In the genomic region with DNA sequence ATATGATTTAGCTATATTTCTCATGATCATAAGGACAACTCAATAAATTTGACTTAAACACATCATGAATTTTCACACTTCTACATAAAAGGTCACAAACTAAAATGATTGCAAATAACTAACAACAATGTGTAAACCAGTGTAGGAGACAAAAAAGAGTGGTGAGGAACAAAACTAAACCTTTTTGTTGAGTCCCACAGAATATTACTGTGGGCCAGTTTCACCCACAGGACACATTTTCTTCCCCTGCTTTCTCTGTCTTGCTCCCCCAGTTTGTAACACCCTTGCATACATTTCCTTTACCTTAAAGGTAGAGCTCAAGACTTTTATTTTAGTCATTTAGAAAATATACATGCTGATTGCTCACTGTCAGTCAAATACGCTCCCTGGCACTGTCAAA, we compare ENCODE assay signal across 28 cellular contexts.
DNase-seq lines count a peak whose midpoint lies in the region; ATAC-seq, FAIRE-seq and TF ChIP-seq lines count a peak whose summit lies in the region.
"Had no signal": no experiment of that assay in that cellular context is flagged by ENCODE, and none has a peak within 500 bp of the region (broad histone marks: within the 10 kb centered on the region; RNA-seq: fewer than 3 reads in every experiment).

No MANE protein-coding gene starts in this region.

- intact Hi-C loops in K562 (cut with micrococcal nuclease): no loop called here

- H3K27ac Mint-ChIP-seq in stimulated activated effector memory CD8-positive, alpha-beta T cell treated with anti-CD3 and anti-CD28 coated beads, Interleukin-12 subunit alpha, Interleukin-12 subunit beta, amount 100 ng/mL, for 72 hours: no peak overlapping the region
- no peak overlapping the region for H3K27ac Mint-ChIP-seq in immature natural killer cell
- H3K27ac Mint-ChIP-seq: CD4-positive, alpha-beta memory T cell had no signal

- H3K27ac ChIP-seq in K562 (ENCODE audit: extremely low read depth, low read depth, low read length): no peak overlapping the region
- no peak overlapping the region for H3K27ac ChIP-seq in tibial nerve
- H3K27ac ChIP-seq: A549; BLaER1 treated with 17β-estradiol and CSF1 and Interleukin-3, amounts not matched to agents 10 nM and 100 nM; GM23248; KMS-11; PC-9; RWPE1; SK-N-MC had no signal

- H3K36me3 ChIP-seq in Loucy (ENCODE audit: insufficient read depth, low read length) (no peaks in the 10 kb centered on the region), K562 (ENCODE audit: control insufficient read depth, insufficient read depth, low read length) (no peaks in the 10 kb centered on the region), tibial nerve (no peaks in the 10 kb centered on the region)
- H3K36me3 ChIP-seq: BLaER1 treated with 17β-estradiol and CSF1 and Interleukin-3, amounts not matched to agents 10 nM and 100 nM; HAP-1 had no signal

- TF ChIP-seq CTCF in Loucy (conservative IDR thresholded peaks at IDR 0.05; ENCODE audit: low read length) (no peak), K562 (IDR thresholded peaks at IDR 0.05 in 2 of 3, conservative IDR thresholded peaks at IDR 0.05 in 1 of 3; ENCODE audit: insufficient read depth in 2 of 3, low read depth in 1 of 3, low read length in 3 of 3) (no peak), tibial nerve (IDR thresholded peaks at IDR 0.05) (no peak)

- 0% methylated on average over 1 of the region's 1 CpG for WGBS in K562 (ENCODE audit: insufficient coverage, low coverage, missing lambda C conversion rate)
- 42 to 60% methylated on average over 1 of the region's 1 CpG for WGBS in tibial nerve, 2 donors

- peak; percentile 42; the same call in 1 of the 3 replicates for ATAC-seq in K562
- ATAC-seq in stimulated activated effector memory CD8-positive, alpha-beta T cell treated with anti-CD3 and anti-CD28 coated beads, Interleukin-12 subunit alpha, Interleukin-12 subunit beta, amount 100 ng/mL, for 72 hours: peak; percentile 32
- ATAC-seq: A549 had no signal

- no peaks in the 10 kb centered on the region for H3K9me3 Mint-ChIP-seq in stimulated activated effector memory CD8-positive, alpha-beta T cell treated with anti-CD3 and anti-CD28 coated beads, Interleukin-12 subunit alpha, Interleukin-12 subunit beta, amount 100 ng/mL, for 72 hours
- no peaks in the 10 kb centered on the region for H3K9me3 Mint-ChIP-seq in immature natural killer cell
- H3K9me3 Mint-ChIP-seq: CD4-positive, alpha-beta memory T cell had no signal

- no peaks in the 10 kb centered on the region for H4K20me1 ChIP-seq in Loucy (ENCODE audit: insufficient read depth, low read length, poor library complexity, severe bottlenecking)
- H4K20me1 ChIP-seq in K562 (replicated peaks; ENCODE audit: control insufficient read depth, insufficient read depth, low read length): no peaks in the 10 kb centered on the region
- H4K20me1 ChIP-seq: BLaER1 treated with 17β-estradiol and CSF1 and Interleukin-3, amounts not matched to agents 10 nM and 100 nM had no signal

- TF ChIP-seq RAD21 in K562 (CRISPR knock-in tag; conservative IDR thresholded peaks at IDR 0.05 in 1 of 2, IDR thresholded peaks at IDR 0.05 in 1 of 2): no peak

- no peak overlapping the region for H3K4me3 Mint-ChIP-seq in stimulated activated effector memory CD8-positive, alpha-beta T cell treated with anti-CD3 and anti-CD28 coated beads, Interleukin-12 subunit alpha, Interleukin-12 subunit beta, amount 100 ng/mL, for 72 hours
- H3K4me3 Mint-ChIP-seq in immature natural killer cell: no peak overlapping the region
- H3K4me3 Mint-ChIP-seq: CD4-positive, alpha-beta memory T cell had no signal

- no peak for TF ChIP-seq POLR2A in K562 (conservative IDR thresholded peaks at IDR 0.05)
- TF ChIP-seq POLR2A in tibial nerve (IDR thresholded peaks at IDR 0.05): no peak

- H3K9me3 ChIP-seq in Loucy (ENCODE audit: insufficient read depth, low read depth, low read length) (no peaks in the 10 kb centered on the region), K562 (replicated peaks; ENCODE audit: control insufficient read depth, insufficient read depth, low read depth, low read length) (no peaks in the 10 kb centered on the region), tibial nerve (no peaks in the 10 kb centered on the region)
- H3K9me3 ChIP-seq: A549; BLaER1 treated with 17β-estradiol and CSF1 and Interleukin-3, amounts not matched to agents 10 nM and 100 nM had no signal

- in situ Hi-C loops in K562 (cut with MboI): loop anchor here (5.0 to 25.0 kb wide), 3 partner anchors 590 to 1065 kb away; no protein-coding TSS in a partner anchor

- no peaks in the 10 kb centered on the region for H3F3A ChIP-seq in Loucy (ENCODE audit: low read depth)

- H2AFZ ChIP-seq in Loucy (ENCODE audit: low read length) (peak overlapping the region; percentile 23), K562 (ENCODE audit: low read depth, low read length) (no peak overlapping the region)
- H2AFZ ChIP-seq: GM23248, PC-9 had no signal

- BruUV-seq in K562 (replicated peaks; lab: Mats Ljungman, UMichigan): no TSS peak

- peaks cover 0 to 4% (median 1%) of the 10 kb centered on the region in 3 donors for H3K27me3 Mint-ChIP-seq in immature natural killer cell (ENCODE audit: low read depth in 3 of 3)

- H3K4me1 ChIP-seq in Loucy (ENCODE audit: insufficient read depth, low read length, poor library complexity, severe bottlenecking): peaks cover 20% of the 10 kb centered on the region
- H3K4me1 ChIP-seq in K562 (replicated peaks in 1 of 2; ENCODE audit: control insufficient read depth in 2 of 2, insufficient read depth in 2 of 2, low read length in 2 of 2): no peaks in the 10 kb centered on the region
- no peaks in the 10 kb centered on the region for H3K4me1 ChIP-seq in tibial nerve
- H3K4me1 ChIP-seq: A549; BLaER1 treated with 17β-estradiol and CSF1 and Interleukin-3, amounts not matched to agents 10 nM and 100 nM; Caco-2; HAP-1 had no signal

- DNase-seq in GM18507 (ENCODE audit: extremely low spot score, insufficient read length, low read depth) (no peak), K562 (ENCODE audit: extremely low read depth in 1 of 4, low spot score in 3 of 4) (no peak), tibial nerve (ENCODE audit: low spot score in 2 of 2) (no peak), NCI-H1436 treated with DMSO at 0.1 percent for 48 hours (lab: John Stamatoyannopoulos, UW) (no peak), immature natural killer cell (no peak)
- DNase-seq in stimulated activated effector memory CD8-positive, alpha-beta T cell treated with anti-CD3 and anti-CD28 coated beads, Interleukin-12 subunit alpha, Interleukin-12 subunit beta, amount 100 ng/mL, for 72 hours (ENCODE audit: low spot score in 2 of 2): no peak
- DNase-seq: AML-193; Caco-2; CD4-positive, alpha-beta memory T cell; DMS 273 treated with DMSO at 0.1 percent for 48 hours; DND-41; IMR-90; NCI-H1092 treated with DMSO at 0.1 percent for 48 hours; NCI-H146; NCI-H1930; NCI-H446 treated with DMSO at 0.1 percent for 48 hours; NCI-H526; NCI-H82; SHP77 treated with DMSO at 0.1 percent for 48 hours had no signal

- H3K36me3 Mint-ChIP-seq in stimulated activated effector memory CD8-positive, alpha-beta T cell treated with anti-CD3 and anti-CD28 coated beads, Interleukin-12 subunit alpha, Interleukin-12 subunit beta, amount 100 ng/mL, for 72 hours: no peaks in the 10 kb centered on the region
- no peaks in the 10 kb centered on the region for H3K36me3 Mint-ChIP-seq in immature natural killer cell
- H3K36me3 Mint-ChIP-seq: CD4-positive, alpha-beta memory T cell had no signal

- TF ChIP-seq EP300 in K562 (IDR thresholded peaks at IDR 0.05; ENCODE audit: low read length) (no peak), tibial nerve (IDR thresholded peaks at IDR 0.05) (no peak)

- H3K9me2 ChIP-seq in Loucy (replicated peaks; ENCODE audit: low read depth, low read length): no peaks in the 10 kb centered on the region

- H3K9ac ChIP-seq in Loucy (ENCODE audit: low read depth, low read length, poor library complexity, severe bottlenecking): peak overlapping the region; percentile 1
- no peak overlapping the region for H3K9ac ChIP-seq in K562 (ENCODE audit: insufficient read depth in 1 of 2, low read depth in 2 of 2, low read length in 2 of 2)
- H3K9ac ChIP-seq: BLaER1 treated with 17β-estradiol and CSF1 and Interleukin-3, amounts not matched to agents 10 nM and 100 nM; GM23248; KMS-11 had no signal

- CTCF ChIA-PET in K562 (lab: Yijun Ruan, JAX; ENCODE audit: low intra/inter-chr PET ratio): no interaction called here

- H3K27me3 ChIP-seq in Loucy (ENCODE audit: insufficient read depth, low read length, poor library complexity, severe bottlenecking) (no peaks in the 10 kb centered on the region), K562 (ENCODE audit: control insufficient read depth in 2 of 2, insufficient read depth in 2 of 2, low read length in 2 of 2) (no peaks in the 10 kb centered on the region), tibial nerve (no peaks in the 10 kb centered on the region)
- H3K27me3 ChIP-seq: BLaER1 treated with 17β-estradiol and CSF1 and Interleukin-3, amounts not matched to agents 10 nM and 100 nM had no signal

- H3K79me2 ChIP-seq in Loucy (ENCODE audit: insufficient read depth, low read length): no peaks in the 10 kb centered on the region
- H3K79me2 ChIP-seq in K562 (ENCODE audit: control insufficient read depth, insufficient read depth, low read length): no peaks in the 10 kb centered on the region

- FAIRE-seq in GM18507 (lab: Jason Lieb, UNC) (peak; percentile 59), K562 (lab: Jason Lieb, UNC) (no peak)

- H3K4me3 ChIP-seq in Loucy (ENCODE audit: low read length, poor library complexity, severe bottlenecking) (no peak overlapping the region), K562 (no peak overlapping the region), tibial nerve (no peak overlapping the region)
- H3K4me3 ChIP-seq: A549; BLaER1 treated with 17β-estradiol and CSF1 and Interleukin-3, amounts not matched to agents 10 nM and 100 nM; GM23248; HAP-1; PC-9; SK-N-MC had no signal

- H3K4me2 ChIP-seq in Loucy (ENCODE audit: low read depth, low read length, poor library complexity, severe bottlenecking) (peak overlapping the region; percentile 8), K562 (ENCODE audit: insufficient read depth, low read length) (no peak overlapping the region)
- H3K4me2 ChIP-seq: A549; BLaER1 treated with 17β-estradiol and CSF1 and Interleukin-3, amounts not matched to agents 10 nM and 100 nM; KMS-11; PC-9 had no signal

- H3K9me1 ChIP-seq in K562 (ENCODE audit: control insufficient read depth, insufficient read depth, low read length): no peaks in the 10 kb centered on the region

- POLR2A ChIA-PET in K562 (lab: Yijun Ruan, JAX): no interaction called here

- H3K4me1 Mint-ChIP-seq in stimulated activated effector memory CD8-positive, alpha-beta T cell treated with anti-CD3 and anti-CD28 coated beads, Interleukin-12 subunit alpha, Interleukin-12 subunit beta, amount 100 ng/mL, for 72 hours: no peaks in the 10 kb centered on the region
- H3K4me1 Mint-ChIP-seq in immature natural killer cell: no peaks in the 10 kb centered on the region
- H3K4me1 Mint-ChIP-seq: CD4-positive, alpha-beta memory T cell had no signal

TF ChIP-seq in K562, 482 proteins besides CTCF, POLR2A, EP300 and RAD21:
- no peak for TF ChIP-seq ZNF584 (CRISPR knock-in tag; IDR thresholded peaks at IDR 0.05; ENCODE audit: low read depth)
- no peak for TF ChIP-seq ZNF354B (CRISPR knock-in tag; IDR thresholded peaks at IDR 0.05)
- TF ChIP-seq FOXK2 (conservative IDR thresholded peaks at IDR 0.05 in 1 of 2, IDR thresholded peaks at IDR 0.05 in 1 of 2; ENCODE audit: low read depth in 2 of 2): no peak
